Comparison of ENCODE assay signal across 7 cellular contexts in genomic region chr16:70066751-70067150, GRCh38. TPM values are rescaled to one million over a fixed set of nuclear protein-coding genes. Genes with fewer than 3 reads are reported as not detected.
DNase-seq lines count a peak whose midpoint lies in the region; ATAC-seq, FAIRE-seq and TF ChIP-seq lines count a peak whose summit lies in the region.
"Not testable (repeated sequence)": the region's sequence is repeated elsewhere in the genome, so short reads cannot be mapped to it uniquely, and the experiment has no call there.

No MANE protein-coding gene starts in this region.

- not testable (repeated sequence) for H3K9ac ChIP-seq in astrocyte (ENCODE audit: low read length)

- not testable (repeated sequence) for FAIRE-seq in astrocyte (lab: Jason Lieb, UNC)

- not testable (repeated sequence) for H3K4me1 ChIP-seq in astrocyte (ENCODE audit: insufficient read depth, low read length); mesodermal cell (ENCODE audit: control insufficient read depth, insufficient read depth, low read length, poor library complexity, severe bottlenecking)
- peaks cover 0 to 27% (median 0%) of the 10 kb centered on the region in 3 donors for H3K4me1 ChIP-seq in gastroesophageal sphincter
- peaks cover 0 to 12% (median 6%) of the 10 kb centered on the region in 4 donors for H3K4me1 ChIP-seq in sigmoid colon

- H3K36me3 ChIP-seq in astrocyte (ENCODE audit: insufficient read depth, low read length); gastroesophageal sphincter; mesodermal cell (ENCODE audit: control insufficient read depth, insufficient read depth, low read length); sigmoid colon: not testable (repeated sequence)

- WGBS in gastroesophageal sphincter (ENCODE audit: low coverage in 1 of 2), 2 donors: 22 to 27% methylated on average over 6 to 14 of the region's 14 CpGs
- WGBS in mesodermal cell (ENCODE audit: insufficient coverage in 2 of 2), 2 experiments: no CpG with 5 or more reads among the region's 14 CpGs
- 8 to 27% methylated on average over 13 of the region's 14 CpGs for WGBS in sigmoid colon, 2 donors

- TF ChIP-seq EP300 in gastroesophageal sphincter (IDR thresholded peaks at IDR 0.05); sigmoid colon (IDR thresholded peaks at IDR 0.05): not testable (repeated sequence)

- H3K4me2 ChIP-seq in astrocyte (ENCODE audit: low read length): peak overlapping the region; percentile 62

- peaks cover 22% of the 10 kb centered on the region for H3K79me2 ChIP-seq in astrocyte (ENCODE audit: insufficient read depth, low read length)

- peaks cover 16% of the 10 kb centered on the region for H3K4me1 Mint-ChIP-seq in activated B cell treated with CpG ODN at 0.5 μM for 24 hours
- not testable (repeated sequence) for H3K4me1 Mint-ChIP-seq in astrocyte (ENCODE audit: low read depth, unreplicated experiment)

- H3K9me3 Mint-ChIP-seq in activated B cell treated with CpG ODN at 0.5 μM for 24 hours; astrocyte (ENCODE audit: unreplicated experiment): not testable (repeated sequence)

- POLR2A ChIA-PET in activated B cell treated with CpG ODN at 0.5 μM for 24 hours (lab: Charles Lee): not testable (repeated sequence)

- not testable (repeated sequence) for TF ChIP-seq CTCF in NB4 (IDR thresholded peaks at IDR 0.05; ENCODE audit: low read depth, low read length); activated B cell treated with CpG ODN at 0.5 μM for 24 hours (IDR thresholded peaks at IDR 0.05); astrocyte (IDR thresholded peaks at IDR 0.05; ENCODE audit: insufficient read depth, low read depth, low read length); gastroesophageal sphincter (IDR thresholded peaks at IDR 0.05); sigmoid colon (IDR thresholded peaks at IDR 0.05)

- CTCF ChIA-PET in activated B cell treated with CpG ODN at 0.5 μM for 24 hours (lab: Charles Lee): not testable (repeated sequence)

- not testable (repeated sequence) for H3K27ac Mint-ChIP-seq in activated B cell treated with CpG ODN at 0.5 μM for 24 hours; astrocyte (ENCODE audit: unreplicated experiment)

- not testable (repeated sequence) for H3K9me3 ChIP-seq in astrocyte (ENCODE audit: insufficient read depth, low read depth, low read length); gastroesophageal sphincter; mesodermal cell (ENCODE audit: control insufficient read depth, low read length); sigmoid colon

- ATAC-seq in activated B cell treated with CpG ODN at 0.5 μM for 24 hours (ENCODE audit: low read depth); gastroesophageal sphincter: not testable (repeated sequence)

- H3K27ac ChIP-seq in astrocyte (ENCODE audit: low read depth, low read length); mesodermal cell (ENCODE audit: low read depth, low read length, severe bottlenecking): not testable (repeated sequence)
- H3K27ac ChIP-seq in gastroesophageal sphincter (peak overlapping the region in 2 of 4 donors; percentile 90 to 92), sigmoid colon (peak overlapping the region; percentile 88 to 94 (median 90))

- not testable (repeated sequence) for TF ChIP-seq POLR2A in NB4 (IDR thresholded peaks at IDR 0.05; ENCODE audit: extremely low read depth, insufficient read length); gastroesophageal sphincter (IDR thresholded peaks at IDR 0.05); sigmoid colon (IDR thresholded peaks at IDR 0.05)

- peak overlapping the region; percentile 66 for H3K4me3 Mint-ChIP-seq in activated B cell treated with CpG ODN at 0.5 μM for 24 hours
- peak overlapping the region; percentile 71 for H3K4me3 Mint-ChIP-seq in astrocyte (ENCODE audit: unreplicated experiment)

- H3K4me3 ChIP-seq in GM08714 (ENCODE audit: low read length) (peak overlapping the region; percentile 92; the same call in 1 of the 2 replicates), gastroesophageal sphincter (peak overlapping the region; percentile 61 to 81), mesodermal cell (ENCODE audit: extremely low read depth, insufficient read depth, low read length, poor library complexity, severe bottlenecking) (peak overlapping the region; percentile 56), sigmoid colon (peak overlapping the region in 3 of 4 donors; percentile 67 to 92 (median 83))
- not testable (repeated sequence) for H3K4me3 ChIP-seq in NB4 (ENCODE audit: low read depth, low read length); astrocyte (ENCODE audit: insufficient read depth, low read depth, low read length)

- intact Hi-C loops in activated B cell treated with CpG ODN at 0.5 μM for 24 hours (cut with micrococcal nuclease); sigmoid colon (cut with DNase I): not testable (repeated sequence)

- H3K27me3 Mint-ChIP-seq in activated B cell treated with CpG ODN at 0.5 μM for 24 hours; astrocyte (ENCODE audit: low read depth, unreplicated experiment): not testable (repeated sequence)

- peaks cover 23% of the 10 kb centered on the region for H4K20me1 ChIP-seq in astrocyte (ENCODE audit: insufficient read depth, low read length)

- H3K27me3 ChIP-seq in astrocyte (ENCODE audit: insufficient read depth, low read length); gastroesophageal sphincter; sigmoid colon: not testable (repeated sequence)

- not testable (repeated sequence) for H3K36me3 Mint-ChIP-seq in activated B cell treated with CpG ODN at 0.5 μM for 24 hours (ENCODE audit: low read depth); astrocyte (ENCODE audit: low read depth, unreplicated experiment)

- peak; percentile 19 for DNase-seq in NB4 (ENCODE audit: low read depth)
- DNase-seq in activated B cell treated with CpG ODN at 0.5 μM for 24 hours; astrocyte (ENCODE audit: low read depth); sigmoid colon: not testable (repeated sequence)

- H2AFZ ChIP-seq in astrocyte (ENCODE audit: low read depth, low read length): not testable (repeated sequence)

RNA-seq across cellular contexts. Expression of gene PDPR, which starts 47.4 kb away (rescaled TPM):
- 20.9 and 22.1 TPM in 2 replicates for total RNA-seq in activated B cell treated with CpG ODN at 0.5 μM for 24 hours
- total RNA-seq in astrocyte: 22.0 and 22.7 TPM in 2 replicates
- 10 to 100 TPM; 24.0 to 38.3 (median 29.8) TPM for total RNA-seq in gastroesophageal sphincter
- 26.0 TPM for polyA plus RNA-seq in mesodermal cell (2013, experiment 1 of 2)
- polyA plus RNA-seq in mesodermal cell (2013, experiment 2 of 2): 21.1 TPM
- total RNA-seq in sigmoid colon: 10 to 100 TPM; 16.4 to 28.5 (median 21.5) TPM
- 10 to 100 TPM in 1 of 3 donors, 1 to 10 TPM in 2; 2.8 to 11.0 (median 3.0) TPM for polyA plus RNA-seq in sigmoid colon
